Comparison of ENCODE assay signal across 16 cellular contexts in genomic region chr15:66593219-66593780, GRCh38. TPM values are rescaled to one million over a fixed set of nuclear protein-coding genes. Genes with fewer than 3 reads are reported as not detected.
"Had no signal": no experiment of that assay in that cellular context is flagged by ENCODE, and none has a peak within 500 bp of the region (broad histone marks: within the 10 kb centered on the region; RNA-seq: fewer than 3 reads in every experiment).

No MANE protein-coding gene starts in this region.

- DNase-seq: activated CD4-positive, alpha-beta T cell treated with anti-CD3 and anti-CD28 coated beads, Interleukin-2, amount 50 U/mL, for 48 hours; activated naive CD4-positive, alpha-beta T cell treated with Interleukin-2 at 50 U/mL for 16 hours; foreskin fibroblast; naive B cell; ovary; stimulated activated CD4-positive, alpha-beta T cell treated with anti-CD3 and anti-CD28 coated beads, Interleukin-12 subunit alpha, Interleukin-12 subunit beta, amount 100 ng/mL, for 4 hours; stimulated activated CD4-positive, alpha-beta T cell treated with anti-CD3 and anti-CD28 coated beads, Interleukin-2, amount 100 ng/mL, for 24 hours; T-cell; WERI-Rb-1 had no signal

- H3K27me3 ChIP-seq: ascending aorta, breast epithelium, neural progenitor cell, ovary had no signal

- H3K9me3 ChIP-seq: ascending aorta, breast epithelium, esophagus muscularis mucosa, ovary had no signal

- ATAC-seq: activated T-helper 17 cell treated with anti-CD3 and anti-CD28 coated beads, Interleukin-2, amount 50 U/mL, for 72 hours; T-cell had no signal

- H3K36me3 ChIP-seq: ascending aorta, breast epithelium, esophagus muscularis mucosa, neural progenitor cell, ovary, WERI-Rb-1 had no signal

- H3K4me1 ChIP-seq: ascending aorta, breast epithelium, esophagus muscularis mucosa, neural progenitor cell had no signal

- H3K27ac ChIP-seq: ascending aorta, breast epithelium, esophagus muscularis mucosa, neural progenitor cell, ovary, WERI-Rb-1 had no signal

- H3K4me3 ChIP-seq: ascending aorta, breast epithelium, esophagus muscularis mucosa, lung, neural progenitor cell, ovary had no signal

RNA-seq across cellular contexts. Expression of gene LCTL, which starts 27.5 kb away (rescaled TPM):
- total RNA-seq: activated T-helper 17 cell treated with anti-CD3 and anti-CD28 coated beads, Interleukin-2, amount 50 U/mL, for 72 hours; ascending aorta; breast epithelium; esophagus muscularis mucosa; lung; mononuclear cell; ovary; T-cell had no signal
